24 cellular contexts compared by ENCODE assay signal in the genomic region with DNA sequence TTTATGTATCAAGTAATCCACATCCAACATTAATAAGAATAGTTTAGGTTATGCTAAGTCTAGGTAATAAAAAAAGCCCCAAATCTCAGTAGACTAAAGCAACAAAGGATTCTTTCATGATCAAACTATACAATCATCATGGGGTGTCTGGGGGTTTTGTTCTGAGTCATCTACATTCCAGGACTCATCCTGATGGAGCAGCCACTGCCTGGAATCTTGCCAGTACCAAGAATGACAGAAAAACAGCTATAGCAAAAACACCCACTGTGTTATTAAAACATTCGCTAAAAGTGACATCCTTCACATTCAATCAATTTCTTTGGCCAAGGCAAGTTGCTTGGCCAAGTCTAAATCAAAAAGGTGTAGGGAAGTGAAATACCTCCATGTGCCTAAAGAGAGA. TPM values are rescaled to one million over a fixed set of nuclear protein-coding genes. Genes with fewer than 3 reads are reported as not detected.
DNase-seq lines count a peak whose midpoint lies in the region; ATAC-seq, FAIRE-seq and TF ChIP-seq lines count a peak whose summit lies in the region.
"Had no signal": no experiment of that assay in that cellular context is flagged by ENCODE, and none has a peak within 500 bp of the region (broad histone marks: within the 10 kb centered on the region; RNA-seq: fewer than 3 reads in every experiment).

No MANE protein-coding gene starts in this region.

- TF ChIP-seq EP300 in HepG2 (IDR thresholded peaks at IDR 0.05; ENCODE audit: low read depth in 2 of 2, low read length in 2 of 2) (no peak), HepG2 (CRISPR knock-in tag; IDR thresholded peaks at IDR 0.05; ENCODE audit: borderline replicate concordance) (no peak)

- H3K4me3 ChIP-seq in choroid plexus epithelial cell (ENCODE audit: low read depth, low read length): no peak overlapping the region
- no peak overlapping the region for H3K4me3 ChIP-seq in neuron (ENCODE audit: low read length)
- H3K4me3 ChIP-seq in HepG2 (replicated peaks in 1 of 3; ENCODE audit: insufficient read depth in 1 of 3, low read depth in 2 of 3, low read length in 3 of 3): no peak overlapping the region
- H3K4me3 ChIP-seq: heart left ventricle, smooth muscle cell, uterus had no signal

- H3K9ac ChIP-seq in HepG2 (ENCODE audit: insufficient read depth, low read depth, low read length): no peak overlapping the region

- H3K4me1 ChIP-seq in neuron (ENCODE audit: insufficient read depth, low read length): no peaks in the 10 kb centered on the region
- H3K4me1 ChIP-seq in HepG2 (ENCODE audit: insufficient read depth, low read length): no peaks in the 10 kb centered on the region
- H3K4me1 ChIP-seq: uterus had no signal

- DNase-seq in ELR (ENCODE audit: low read depth): peak; percentile 72
- peak; percentile 10 for DNase-seq in RWPE1 (ENCODE audit: low spot score)
- DNase-seq in choroid plexus epithelial cell (ENCODE audit: low read depth): peak; percentile 13
- DNase-seq in HepG2 (ENCODE audit: low spot score): no peak
- no peak for DNase-seq in naive thymus-derived CD8-positive, alpha-beta T cell
- DNase-seq: activated CD4-positive, alpha-beta T cell treated with anti-CD3 and anti-CD28 coated beads for 1 hour; cerebellar nuclear complex; effector CD8-positive, alpha-beta T cell; GF-D8; heart left ventricle; immature natural killer cell; naive thymus-derived CD4-positive, alpha-beta T cell; NCI-H2029 treated with DMSO at 0.1 percent for 48 hours; NCI-H446; posterior cingulate gyrus; SIG-M5; stimulated activated CD4-positive, alpha-beta T cell treated with anti-CD3 and anti-CD28 coated beads, Interleukin-4, amount 100 ng/mL, for 4 hours; uterus had no signal

- no peak overlapping the region for H3K4me2 ChIP-seq in HepG2 (ENCODE audit: low read depth, low read length)
- H3K4me2 ChIP-seq: smooth muscle cell had no signal

- no peaks in the 10 kb centered on the region for H4K20me1 ChIP-seq in HepG2 (ENCODE audit: insufficient read depth, low read length)

- H3K9me3 ChIP-seq in neuron (ENCODE audit: low read length) (no peaks in the 10 kb centered on the region), HepG2 (ENCODE audit: low read length) (no peaks in the 10 kb centered on the region)
- H3K9me3 ChIP-seq: heart left ventricle, uterus had no signal

- ATAC-seq in HepG2: no peak
- no peak for ATAC-seq in activated T-helper 17 cell treated with anti-CD3 and anti-CD28 coated beads, Interleukin-2, amount 50 U/mL, for 72 hours (replicated peaks)
- no peak for ATAC-seq in naive thymus-derived CD8-positive, alpha-beta T cell
- no peak for ATAC-seq in GM21367 (IDR thresholded peaks at IDR 0.05; ENCODE audit: unreplicated experiment)
- ATAC-seq: heart left ventricle; naive thymus-derived CD4-positive, alpha-beta T cell had no signal

- peaks cover 3% of the 10 kb centered on the region for H3K27me3 Mint-ChIP-seq in activated T-helper 17 cell treated with anti-CD3 and anti-CD28 coated beads, Interleukin-2, amount 50 U/mL, for 72 hours
- H3K27me3 Mint-ChIP-seq in naive thymus-derived CD8-positive, alpha-beta T cell: peaks cover 0 to 11% (median 3%) of the 10 kb centered on the region in 5 donors

- no peaks in the 10 kb centered on the region for H3K27me3 ChIP-seq in neuron (ENCODE audit: insufficient read depth, low read length)
- H3K27me3 ChIP-seq in HepG2 (ENCODE audit: control insufficient read depth in 1 of 2, insufficient read depth in 2 of 2, low read length in 2 of 2): no peaks in the 10 kb centered on the region
- H3K27me3 ChIP-seq: heart left ventricle, uterus had no signal

- H3K27ac Mint-ChIP-seq in activated T-helper 17 cell treated with anti-CD3 and anti-CD28 coated beads, Interleukin-2, amount 50 U/mL, for 72 hours: no peak overlapping the region
- H3K27ac Mint-ChIP-seq in naive thymus-derived CD8-positive, alpha-beta T cell: no peak overlapping the region
- H3K27ac Mint-ChIP-seq: immature natural killer cell; naive thymus-derived CD4-positive, alpha-beta T cell had no signal

- in situ Hi-C loops in HepG2 (cut with HindIII; ENCODE audit: extremely low pct_ligation_motif_present, low pct_unique_long_range_greater_than_20kb): no loop called here

- H3K36me3 ChIP-seq in neuron (ENCODE audit: insufficient read depth, low read length) (no peaks in the 10 kb centered on the region), HepG2 (replicated peaks in 1 of 2; ENCODE audit: control insufficient read depth in 1 of 2, insufficient read depth in 2 of 2, low read length in 2 of 2) (no peaks in the 10 kb centered on the region)
- H3K36me3 ChIP-seq: heart left ventricle, uterus had no signal

- intact Hi-C loops in HepG2 (cut with micrococcal nuclease; ENCODE audit: unreplicated experiment): no loop called here

- H2AFZ ChIP-seq in neuron (ENCODE audit: low read depth, low read length) (peak overlapping the region; percentile 24), HepG2 (ENCODE audit: low read length) (no peak overlapping the region)

- no peak for FAIRE-seq in HepG2 (lab: Jason Lieb, UNC)

- TF ChIP-seq RAD21 in HepG2 (CRISPR knock-in tag; IDR thresholded peaks at IDR 0.05): no peak

- TF ChIP-seq POLR2A in HepG2 (IDR thresholded peaks at IDR 0.05; ENCODE audit: insufficient read depth in 1 of 2, low read depth in 2 of 2, low read length in 2 of 2): no peak

- H3K4me3 Mint-ChIP-seq in activated T-helper 17 cell treated with anti-CD3 and anti-CD28 coated beads, Interleukin-2, amount 50 U/mL, for 72 hours: no peak overlapping the region
- H3K4me3 Mint-ChIP-seq in naive thymus-derived CD8-positive, alpha-beta T cell: no peak overlapping the region
- H3K4me3 Mint-ChIP-seq: immature natural killer cell; naive thymus-derived CD4-positive, alpha-beta T cell had no signal

- H3K4me1 Mint-ChIP-seq in activated T-helper 17 cell treated with anti-CD3 and anti-CD28 coated beads, Interleukin-2, amount 50 U/mL, for 72 hours: peaks cover 3% of the 10 kb centered on the region
- H3K4me1 Mint-ChIP-seq in naive thymus-derived CD8-positive, alpha-beta T cell: peaks cover 0 to 7% (median under 1%) of the 10 kb centered on the region in 4 donors
- H3K4me1 Mint-ChIP-seq: immature natural killer cell; naive thymus-derived CD4-positive, alpha-beta T cell had no signal

- H3K9me3 Mint-ChIP-seq in activated T-helper 17 cell treated with anti-CD3 and anti-CD28 coated beads, Interleukin-2, amount 50 U/mL, for 72 hours: no peaks in the 10 kb centered on the region
- H3K9me3 Mint-ChIP-seq in naive thymus-derived CD8-positive, alpha-beta T cell: no peaks in the 10 kb centered on the region
- H3K9me3 Mint-ChIP-seq: naive thymus-derived CD4-positive, alpha-beta T cell had no signal

- CTCF ChIA-PET in RWPE1 (lab: Yijun Ruan, JAX) (no interaction called here), HepG2 (lab: Yijun Ruan, JAX; ENCODE audit: low intra/inter-chr PET ratio, low total read pairs) (no interaction called here)

- no TSS peak for BruUV-seq in HepG2 (replicated peaks; lab: Mats Ljungman, UMichigan)

- no peaks in the 10 kb centered on the region for H3K79me2 ChIP-seq in HepG2 (ENCODE audit: insufficient read depth, low read length)

- POLR2A ChIA-PET in RWPE1 (lab: Yijun Ruan, JAX; ENCODE audit: low non-redundant PET) (no interaction called here), HepG2 (lab: Yijun Ruan, JAX) (no interaction called here)
- POLR2A ChIA-PET in naive thymus-derived CD8-positive, alpha-beta T cell (lab: Charles Lee): no interaction called here

- H3K27ac ChIP-seq in RWPE1: no peak overlapping the region
- H3K27ac ChIP-seq in HepG2 (ENCODE audit: extremely low read length, insufficient read depth, low read length): no peak overlapping the region
- H3K27ac ChIP-seq: heart left ventricle, uterus had no signal

- TF ChIP-seq CTCF in RWPE1 (conservative IDR thresholded peaks at IDR 0.05; ENCODE audit: low read depth) (no peak), choroid plexus epithelial cell (conservative IDR thresholded peaks at IDR 0.05; ENCODE audit: low read depth, low read length) (no peak), HepG2 (CRISPR knock-in tag; IDR thresholded peaks at IDR 0.05) (no peak)

- H3K36me3 Mint-ChIP-seq in activated T-helper 17 cell treated with anti-CD3 and anti-CD28 coated beads, Interleukin-2, amount 50 U/mL, for 72 hours (ENCODE audit: low read depth): no peaks in the 10 kb centered on the region
- H3K36me3 Mint-ChIP-seq in naive thymus-derived CD8-positive, alpha-beta T cell: no peaks in the 10 kb centered on the region
- H3K36me3 Mint-ChIP-seq: immature natural killer cell; naive thymus-derived CD4-positive, alpha-beta T cell had no signal

- 62% methylated on average over 1 of the region's 1 CpG for WGBS in HepG2 (ENCODE audit: low lambda C conversion rate)

RNA-seq across cellular contexts. Expression of a gene that starts 3.9 kb away (rescaled TPM):
- not detected in 2 replicates for total RNA-seq in HepG2 (2016; rRNA removed; fragmentation: Illumina TruSeq; extraction: Trizol)
- not detected in 2 replicates for total RNA-seq in HepG2 (2016; cell fraction: cytosol; rRNA removed; fragmentation: Illumina TruSeq; extraction: Trizol; ENCODE audit: low read depth)
- not detected in 2 replicates for total RNA-seq in HepG2 (2016; cell fraction: insoluble cytoplasmic fraction; rRNA removed; fragmentation: Illumina TruSeq; extraction: Trizol)
- total RNA-seq in HepG2 (2016; cell fraction: membrane; rRNA removed; fragmentation: Illumina TruSeq; extraction: Trizol): not detected in 2 replicates
- not detected in 2 replicates for total RNA-seq in HepG2 (2016; cell fraction: nucleus; rRNA removed; fragmentation: Illumina TruSeq; extraction: Trizol)
- polyA plus RNA-seq in HepG2 (2011; rRNA removed): not detected in 2 replicates
- polyA plus RNA-seq in HepG2 (2011; cell fraction: cytosol; rRNA removed): not detected in 2 replicates
- polyA plus RNA-seq in HepG2 (2011; cell fraction: nucleus; rRNA removed): not detected in 2 replicates
- not detected in 2 replicates for polyA plus RNA-seq in HepG2 (2012)
- polyA plus RNA-seq in HepG2 (2016; cell fraction: cytosol; fragmentation: Illumina TruSeq; extraction: Trizol; ENCODE audit: low read depth): not detected in 2 replicates
- not detected in 2 replicates for polyA plus RNA-seq in HepG2 (2016; cell fraction: insoluble cytoplasmic fraction; fragmentation: Illumina TruSeq; extraction: Trizol; ENCODE audit: low read depth)
- polyA plus RNA-seq in HepG2 (2016; cell fraction: membrane; fragmentation: Illumina TruSeq; extraction: Trizol; ENCODE audit: low read depth): not detected in 2 replicates
- not detected in 2 replicates for polyA plus RNA-seq in HepG2 (2016; cell fraction: nucleus; fragmentation: Illumina TruSeq; extraction: Trizol; ENCODE audit: insufficient read depth, low read depth)
- polyA minus RNA-seq in HepG2 (2011; rRNA and poly(A)+ RNA removed; ENCODE audit: low replicate concordance): not detected in 2 replicates
- polyA minus RNA-seq in HepG2 (2011; cell fraction: cytosol; rRNA and poly(A)+ RNA removed): not detected in 2 replicates
- polyA minus RNA-seq in HepG2 (2011; cell fraction: nucleus; rRNA and poly(A)+ RNA removed): not detected in 2 replicates
- total RNA-seq in activated T-helper 17 cell treated with anti-CD3 and anti-CD28 coated beads, Interleukin-2, amount 50 U/mL, for 72 hours: not detected
- not detected for total RNA-seq in naive thymus-derived CD8-positive, alpha-beta T cell
- not detected for polyA plus RNA-seq in naive thymus-derived CD8-positive, alpha-beta T cell
- total RNA-seq: activated CD8-positive, alpha-beta memory T cell treated with anti-CD3 and anti-CD28 coated beads for 36 hours; heart left ventricle; naive thymus-derived CD4-positive, alpha-beta T cell; smooth muscle cell; subcutaneous adipose tissue had no signal
- polyA plus RNA-seq: heart left ventricle, immature natural killer cell had no signal

Comparison
In these comparisons a context has a peak if more than half of its experiments do, and no peak if none do; other contexts are left out.
1. DNase-seq: peak in ELR (single experiment), RWPE1 (single experiment) and choroid plexus epithelial cell (single experiment); none in HepG2 (single experiment) and naive thymus-derived CD8-positive, alpha-beta T cell (0 of 10).